In the genomic region with DNA sequence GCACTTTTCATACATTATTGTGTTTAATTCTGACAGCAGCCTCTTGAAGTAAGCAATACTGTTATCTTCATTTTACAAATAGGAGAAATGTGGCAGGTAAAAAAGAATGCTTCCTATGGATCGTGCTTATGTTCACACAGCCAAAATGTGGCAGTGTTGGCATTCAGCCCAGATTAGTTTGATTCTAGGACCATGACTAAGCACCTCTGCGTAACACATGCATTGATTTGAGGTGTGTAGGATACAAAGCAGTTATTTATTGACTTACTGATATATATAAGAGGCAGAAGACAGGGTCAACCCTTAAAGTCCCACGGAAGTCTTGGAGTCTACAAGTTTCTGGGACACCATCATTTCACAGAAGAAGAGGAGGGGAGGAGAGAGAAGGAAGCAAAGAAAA, we compare ENCODE assay signal across 16 cellular contexts.
DNase-seq lines count a peak whose midpoint lies in the region; ATAC-seq and TF ChIP-seq lines count a peak whose summit lies in the region.
"Had no signal": no experiment of that assay in that cellular context is flagged by ENCODE, and none has a peak within 500 bp of the region (broad histone marks: within the 10 kb centered on the region; RNA-seq: fewer than 3 reads in every experiment).

No MANE protein-coding gene starts in this region.

- no peak overlapping the region for H2BK15ac ChIP-seq in mesenchymal stem cell (ENCODE audit: low read depth, poor library complexity, severe bottlenecking)

- H3K9me3 Mint-ChIP-seq in activated naive CD4-positive, alpha-beta T cell treated with anti-CD3 and anti-CD28 coated beads, Interleukin-2, amount 10 ng/mL, durations not matched to agents 7 days and 5 days, result peaks cover 7% of the 10 kb centered on the region

- 32% methylated on average over 3 of the region's 3 CpGs for WGBS in right cardiac atrium
- WGBS in mesenchymal stem cell, result 56% methylated on average over 2 of the region's 3 CpGs

- H3K4me3 Mint-ChIP-seq in activated naive CD4-positive, alpha-beta T cell treated with anti-CD3 and anti-CD28 coated beads, Interleukin-2, amount 10 ng/mL, durations not matched to agents 7 days and 5 days, result no peak overlapping the region
- H3K4me3 Mint-ChIP-seq: natural killer cell treated with Interleukin-12 subunit alpha and Interleukin-12 subunit beta and Interleukin-15 and Interleukin-18, amount 100 ng/mL, for 72 hours had no signal

- H3K27ac ChIP-seq in cardiac muscle cell (peak overlapping the region; percentile 5), right cardiac atrium (ENCODE audit: low read length) (no peak overlapping the region), mesenchymal stem cell (ENCODE audit: low read length, poor library complexity, severe bottlenecking) (no peak overlapping the region), OCI-LY7 (ENCODE audit: low read depth, low read length, poor library complexity, severe bottlenecking) (no peak overlapping the region)
- H3K27ac ChIP-seq: heart right ventricle, vagina, VCaP had no signal

- H2BK12ac ChIP-seq in mesenchymal stem cell (ENCODE audit: low read length in 2 of 2), result no peak overlapping the region

- POLR2A ChIA-PET in OCI-LY7 (lab: Charles Lee), result no interaction called here

- no peak overlapping the region for H2BK5ac ChIP-seq in mesenchymal stem cell (ENCODE audit: low read depth, low read length, poor library complexity, severe bottlenecking)

- no peak overlapping the region for H2AK5ac ChIP-seq in mesenchymal stem cell (ENCODE audit: low read length, severe bottlenecking)

- H3K36me3 ChIP-seq in cardiac muscle cell, result no peaks in the 10 kb centered on the region
- no peaks in the 10 kb centered on the region for H3K36me3 ChIP-seq in mesenchymal stem cell (ENCODE audit: control insufficient read depth in 1 of 2, insufficient read depth in 2 of 2, low read depth in 1 of 2, low read length in 2 of 2)
- H3K36me3 ChIP-seq in OCI-LY7 (ENCODE audit: insufficient read depth, low read length), result no peaks in the 10 kb centered on the region
- H3K36me3 ChIP-seq: heart right ventricle, vagina had no signal

- no peaks in the 10 kb centered on the region for H3K79me2 ChIP-seq in OCI-LY7 (ENCODE audit: insufficient read depth, low read depth, low read length)

- no peak overlapping the region for H3K9ac ChIP-seq in mesenchymal stem cell (ENCODE audit: low read length)

- no TSS peak for BruUV-seq in OCI-LY7 (replicated peaks; lab: Mats Ljungman, UMichigan)

- H3K23ac ChIP-seq in mesenchymal stem cell (ENCODE audit: low read length in 2 of 2), result no peak overlapping the region

- no peaks in the 10 kb centered on the region for H3K9me2 ChIP-seq in OCI-LY7 (ENCODE audit: insufficient read depth, low read length)

- DNase-seq in cardiac muscle cell (ENCODE audit: low read depth in 1 of 2, low spot score in 1 of 2) (peak; percentile 16 to 61), right cardiac atrium (no peak), RPMI7951 (ENCODE audit: low read depth) (peak; percentile 48), fibroblast of mammary gland (ENCODE audit: low read depth) (peak; percentile 75), mesenchymal stem cell (no peak), OCI-LY7 (ENCODE audit: low spot score) (no peak)
- no peak for DNase-seq in activated naive CD4-positive, alpha-beta T cell treated with anti-CD3 and anti-CD28 coated beads, Interleukin-2, amount 10 ng/mL, durations not matched to agents 7 days and 5 days
- DNase-seq: AML-193, GF-D8, heart right ventricle, NCI-H2107 had no signal

- no peaks in the 10 kb centered on the region for H3K4me1 Mint-ChIP-seq in activated naive CD4-positive, alpha-beta T cell treated with anti-CD3 and anti-CD28 coated beads, Interleukin-2, amount 10 ng/mL, durations not matched to agents 7 days and 5 days

- no peaks in the 10 kb centered on the region for H3K27me3 Mint-ChIP-seq in activated naive CD4-positive, alpha-beta T cell treated with anti-CD3 and anti-CD28 coated beads, Interleukin-2, amount 10 ng/mL, durations not matched to agents 7 days and 5 days
- H3K27me3 Mint-ChIP-seq: natural killer cell treated with Interleukin-12 subunit alpha and Interleukin-12 subunit beta and Interleukin-15 and Interleukin-18, amount 100 ng/mL, for 72 hours had no signal

- TF ChIP-seq CTCF in cardiac muscle cell (IDR thresholded peaks at IDR 0.05; ENCODE audit: low read depth, low read length) (no peak), fibroblast of mammary gland (conservative IDR thresholded peaks at IDR 0.05; ENCODE audit: control insufficient read depth, insufficient read depth, low read depth, low read length) (no peak), OCI-LY7 (conservative IDR thresholded peaks at IDR 0.05; ENCODE audit: low read length) (no peak)

- ATAC-seq in right cardiac atrium, result no peak
- ATAC-seq in GM18873 (IDR thresholded peaks at IDR 0.05; ENCODE audit: low FRiP score, unreplicated experiment), result no peak
- ATAC-seq: heart right ventricle; left lobe of liver; natural killer cell treated with Interleukin-12 subunit alpha and Interleukin-12 subunit beta and Interleukin-15 and Interleukin-18, amount 100 ng/mL, for 72 hours had no signal

- H3K4me2 ChIP-seq in mesenchymal stem cell (ENCODE audit: low read length, poor library complexity, severe bottlenecking), result no peak overlapping the region
- H3K4me2 ChIP-seq in OCI-LY7 (ENCODE audit: low read length), result no peak overlapping the region

- no peaks in the 10 kb centered on the region for H3K79me1 ChIP-seq in mesenchymal stem cell (replicated peaks; ENCODE audit: low read length, poor library complexity, severe bottlenecking)

- H3K36me3 Mint-ChIP-seq in activated naive CD4-positive, alpha-beta T cell treated with anti-CD3 and anti-CD28 coated beads, Interleukin-2, amount 10 ng/mL, durations not matched to agents 7 days and 5 days, result no peaks in the 10 kb centered on the region

- no peak overlapping the region for H3K18ac ChIP-seq in mesenchymal stem cell (ENCODE audit: low read depth in 1 of 2, low read length in 2 of 2)

- H2AFZ ChIP-seq in mesenchymal stem cell (ENCODE audit: low read depth, low read length), result no peak overlapping the region
- H2AFZ ChIP-seq in OCI-LY7 (ENCODE audit: low read length), result no peak overlapping the region

- H3K27ac Mint-ChIP-seq in activated naive CD4-positive, alpha-beta T cell treated with anti-CD3 and anti-CD28 coated beads, Interleukin-2, amount 10 ng/mL, durations not matched to agents 7 days and 5 days, result no peak overlapping the region
- H3K27ac Mint-ChIP-seq: natural killer cell treated with Interleukin-12 subunit alpha and Interleukin-12 subunit beta and Interleukin-15 and Interleukin-18, amount 100 ng/mL, for 72 hours had no signal

- H3K27me3 ChIP-seq in cardiac muscle cell (no peaks in the 10 kb centered on the region), right cardiac atrium (ENCODE audit: control insufficient read depth, insufficient read depth) (no peaks in the 10 kb centered on the region), mesenchymal stem cell (ENCODE audit: control insufficient read depth in 1 of 2, insufficient read depth in 1 of 2, low read length in 2 of 2) (no peaks in the 10 kb centered on the region)
- H3K27me3 ChIP-seq: heart right ventricle, vagina had no signal

- H3K4ac ChIP-seq in mesenchymal stem cell (ENCODE audit: low read depth in 1 of 2, low read length in 2 of 2), result no peak overlapping the region

- no peaks in the 10 kb centered on the region for H4K20me1 ChIP-seq in OCI-LY7 (ENCODE audit: insufficient read depth, low read length)

- no peak overlapping the region for H2BK120ac ChIP-seq in mesenchymal stem cell (ENCODE audit: low read depth, low read length)

- H3K9me3 ChIP-seq in cardiac muscle cell (ENCODE audit: low read depth) (no peaks in the 10 kb centered on the region), right cardiac atrium (ENCODE audit: control insufficient read depth, low read length) (no peaks in the 10 kb centered on the region), mesenchymal stem cell (ENCODE audit: control insufficient read depth, low read length) (no peaks in the 10 kb centered on the region), OCI-LY7 (ENCODE audit: low read length) (no peaks in the 10 kb centered on the region)
- H3K9me3 ChIP-seq: heart right ventricle, vagina had no signal

- intact Hi-C loops in right cardiac atrium (cut with DNase I), result no loop called here
- intact Hi-C loops in OCI-LY7 (cut with micrococcal nuclease; ENCODE audit: unreplicated experiment), result no loop called here

- H3K4me3 ChIP-seq in cardiac muscle cell (no peak overlapping the region), right cardiac atrium (ENCODE audit: low read length) (no peak overlapping the region), fibroblast of mammary gland (ENCODE audit: control insufficient read depth, low read depth, low read length) (no peak overlapping the region), mesenchymal stem cell (ENCODE audit: insufficient read depth in 1 of 2, low read depth in 1 of 2, low read length in 2 of 2) (no peak overlapping the region), OCI-LY7 (ENCODE audit: low read depth, low read length, poor library complexity, severe bottlenecking) (no peak overlapping the region)
- H3K4me3 ChIP-seq: heart right ventricle, vagina had no signal

- peaks cover 8% of the 10 kb centered on the region for H3K4me1 ChIP-seq in cardiac muscle cell (ENCODE audit: low read depth)
- no peaks in the 10 kb centered on the region for H3K4me1 ChIP-seq in right cardiac atrium (ENCODE audit: control insufficient read depth, insufficient read depth, low read length)
- peaks cover 2% of the 10 kb centered on the region for H3K4me1 ChIP-seq in mesenchymal stem cell (ENCODE audit: control insufficient read depth, insufficient read depth, low read depth, low read length)
- H3K4me1 ChIP-seq in OCI-LY7 (ENCODE audit: insufficient read depth, low read length, poor library complexity, severe bottlenecking), result no peaks in the 10 kb centered on the region
- H3K4me1 ChIP-seq: heart right ventricle, vagina had no signal

- H4K8ac ChIP-seq in mesenchymal stem cell (ENCODE audit: low read length), result no peak overlapping the region

- CTCF ChIA-PET in OCI-LY7 (lab: Charles Lee; ENCODE audit: unreplicated experiment), result no interaction called here
- CTCF ChIA-PET in activated naive CD4-positive, alpha-beta T cell treated with anti-CD3 and anti-CD28 coated beads, Interleukin-2, amount 10 ng/mL, durations not matched to agents 7 days and 5 days (lab: Charles Lee), result no interaction called here

- no peak overlapping the region for H4K91ac ChIP-seq in mesenchymal stem cell (ENCODE audit: low read length)

- no peak overlapping the region for H3K14ac ChIP-seq in mesenchymal stem cell (ENCODE audit: low read length in 2 of 2)

Comparison
In these comparisons a context has a peak if more than half of its experiments do, and no peak if none do; other contexts are left out.
1. DNase-seq: peak in cardiac muscle cell (2 of 2), RPMI7951 (single experiment) and fibroblast of mammary gland (single experiment); none in right cardiac atrium (0 of 3), mesenchymal stem cell (single experiment), OCI-LY7 (single experiment) and activated naive CD4-positive, alpha-beta T cell treated with anti-CD3 and anti-CD28 coated beads, Interleukin-2, amount 10 ng/mL, durations not matched to agents 7 days and 5 days (single experiment).